ENCODE assay signal across 34 cellular contexts in the genomic region with DNA sequence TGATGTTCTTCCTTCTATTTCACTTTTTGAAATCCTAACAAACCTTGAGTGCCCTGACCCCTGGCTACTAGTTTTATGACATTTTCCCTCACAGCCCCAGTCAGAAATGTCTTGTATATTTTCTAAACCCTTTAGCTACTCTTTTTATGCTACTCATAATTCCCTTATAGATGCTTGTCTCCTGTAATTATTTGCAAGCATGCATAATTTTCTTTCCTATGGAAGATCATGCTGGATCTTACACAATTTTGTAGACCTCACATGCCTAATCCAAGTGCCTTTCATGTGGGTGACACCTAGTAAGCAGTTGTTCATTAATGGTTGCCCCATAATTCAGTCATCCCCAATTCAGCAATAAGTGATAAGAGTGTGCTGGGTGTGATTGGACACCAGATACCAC. TPM values are rescaled to one million over a fixed set of nuclear protein-coding genes. Genes with fewer than 3 reads are reported as not detected.
DNase-seq lines count a peak whose midpoint lies in the region; ATAC-seq, FAIRE-seq and TF ChIP-seq lines count a peak whose summit lies in the region.
"Had no signal": no experiment of that assay in that cellular context is flagged by ENCODE, and none has a peak within 500 bp of the region (broad histone marks: within the 10 kb centered on the region; RNA-seq: fewer than 3 reads in every experiment).

No MANE protein-coding gene starts in this region.

- TF ChIP-seq EP300 in HepG2 (IDR thresholded peaks at IDR 0.05; ENCODE audit: low read depth in 2 of 2, low read length in 2 of 2) (no peak), HepG2 (CRISPR knock-in tag; IDR thresholded peaks at IDR 0.05; ENCODE audit: borderline replicate concordance) (no peak), A549 (IDR thresholded peaks at IDR 0.05) (no peak), K562 (IDR thresholded peaks at IDR 0.05; ENCODE audit: low read length) (no peak)

- no peak for TF ChIP-seq POLR2A in HepG2 (IDR thresholded peaks at IDR 0.05; ENCODE audit: insufficient read depth in 1 of 2, low read depth in 2 of 2, low read length in 2 of 2)
- no peak for TF ChIP-seq POLR2A in right lobe of liver (IDR thresholded peaks at IDR 0.05)
- TF ChIP-seq POLR2A in A549 (IDR thresholded peaks at IDR 0.05; ENCODE audit: low read length) = no peak
- no peak for TF ChIP-seq POLR2A in IMR-90 (IDR thresholded peaks at IDR 0.05; ENCODE audit: low read depth, low read length)
- no peak for TF ChIP-seq POLR2A in K562 (conservative IDR thresholded peaks at IDR 0.05)

- POLR2A ChIA-PET in HepG2 (lab: Yijun Ruan, JAX) (no interaction called here), A549 (lab: Yijun Ruan, JAX) (no interaction called here), IMR-90 (lab: Charles Lee; ENCODE audit: unreplicated experiment) (no interaction called here), K562 (lab: Yijun Ruan, JAX) (no interaction called here), OCI-LY7 (lab: Charles Lee) (interaction anchor here (0.9 kb wide), 1 partner anchor 13 kb away, joined by 3 read pairs; no protein-coding TSS in a partner anchor)

- FAIRE-seq in HepG2 (lab: Jason Lieb, UNC) (no peak), A549 (lab: Jason Lieb, UNC) (no peak), K562 (lab: Jason Lieb, UNC) (no peak)
- FAIRE-seq: A204.1, D721Med had no signal

- H3K4me3 ChIP-seq in HepG2 (replicated peaks in 1 of 3; ENCODE audit: insufficient read depth in 1 of 3, low read depth in 2 of 3, low read length in 3 of 3) (no peak overlapping the region), right lobe of liver (no peak overlapping the region), A549 (no peak overlapping the region), IMR-90 (ENCODE audit: insufficient read depth, low read depth, low read length) (no peak overlapping the region), K562 (no peak overlapping the region), OCI-LY7 (ENCODE audit: low read depth, low read length, poor library complexity, severe bottlenecking) (no peak overlapping the region)
- H3K4me3 ChIP-seq: BLaER1; BLaER1 treated with 17β-estradiol and CSF1 and Interleukin-3, amounts not matched to agents 10 nM and 100 nM had no signal

- H3K27ac ChIP-seq in HepG2 (ENCODE audit: extremely low read length, insufficient read depth, low read length) (no peak overlapping the region), right lobe of liver (no peak overlapping the region), A549 (no peak overlapping the region), IMR-90 (ENCODE audit: insufficient read depth, low read length) (no peak overlapping the region), K562 (ENCODE audit: extremely low read depth, low read depth, low read length) (no peak overlapping the region), OCI-LY7 (ENCODE audit: low read depth, low read length, poor library complexity, severe bottlenecking) (no peak overlapping the region)
- H3K27ac ChIP-seq: 22Rv1; BLaER1; BLaER1 treated with 17β-estradiol and CSF1 and Interleukin-3, amounts not matched to agents 10 nM and 100 nM; C4-2B had no signal

- H3K4me1 ChIP-seq in HepG2 (ENCODE audit: insufficient read depth, low read length) (no peaks in the 10 kb centered on the region), right lobe of liver (no peaks in the 10 kb centered on the region), A549 (peaks cover 39% of the 10 kb centered on the region), IMR-90 (ENCODE audit: control insufficient read depth, insufficient read depth, low read length) (peaks cover under 1% of the 10 kb centered on the region), K562 (replicated peaks in 1 of 2; ENCODE audit: control insufficient read depth in 2 of 2, insufficient read depth in 2 of 2, low read length in 2 of 2) (peaks cover 0 to 7% of the 10 kb centered on the region in 2 experiments; a peak in 3 of 5 replicates), OCI-LY7 (ENCODE audit: insufficient read depth, low read length, poor library complexity, severe bottlenecking) (no peaks in the 10 kb centered on the region)
- H3K4me1 ChIP-seq: BE2C had no signal

- no peak overlapping the region for H3K23ac ChIP-seq in IMR-90 (ENCODE audit: low read depth, low read length)

- H4K91ac ChIP-seq in IMR-90 (ENCODE audit: insufficient read depth, low read depth, low read length) = no peak overlapping the region

- ATAC-seq in HepG2 = no peak
- ATAC-seq in right lobe of liver = no peak
- ATAC-seq in A549 = no peak
- ATAC-seq in IMR-90 (ENCODE audit: low read depth) = no peak
- no peak for ATAC-seq in K562
- ATAC-seq: CD8-positive, alpha-beta T cell had no signal

- no peak overlapping the region for H2BK120ac ChIP-seq in IMR-90 (ENCODE audit: low read depth, low read length)

- no peak overlapping the region for H3K4me2 ChIP-seq in HepG2 (ENCODE audit: low read depth, low read length)
- no peak overlapping the region for H3K4me2 ChIP-seq in A549
- H3K4me2 ChIP-seq in IMR-90 (ENCODE audit: low read depth, low read length) = no peak overlapping the region
- H3K4me2 ChIP-seq in K562 (ENCODE audit: insufficient read depth, low read length) = no peak overlapping the region
- H3K4me2 ChIP-seq in OCI-LY7 (ENCODE audit: low read length) = no peak overlapping the region
- H3K4me2 ChIP-seq: BLaER1; BLaER1 treated with 17β-estradiol and CSF1 and Interleukin-3, amounts not matched to agents 10 nM and 100 nM had no signal

- H4K8ac ChIP-seq in IMR-90 (ENCODE audit: low read depth in 2 of 2, low read length in 2 of 2) = no peak overlapping the region

- dilution Hi-C loops in IMR-90 (cut with HindIII; ENCODE audit: low sequenced_read_pairs, unreplicated experiment) = no loop called here

- no peaks in the 10 kb centered on the region for H4K20me1 ChIP-seq in HepG2 (ENCODE audit: insufficient read depth, low read length)
- H4K20me1 ChIP-seq in IMR-90 (ENCODE audit: insufficient read depth, low read length) = no peaks in the 10 kb centered on the region
- H4K20me1 ChIP-seq in K562 (replicated peaks; ENCODE audit: control insufficient read depth, insufficient read depth, low read length) = no peaks in the 10 kb centered on the region
- H4K20me1 ChIP-seq in OCI-LY7 (ENCODE audit: insufficient read depth, low read length) = no peaks in the 10 kb centered on the region
- H4K20me1 ChIP-seq: BLaER1 had no signal

- H3K9me1 ChIP-seq in IMR-90 (ENCODE audit: insufficient read depth, low read length) = 0 out of 2 replicates have a peak, but pooled peaks cover 3% of the 10 kb centered on the region
- H3K9me1 ChIP-seq in K562 (ENCODE audit: control insufficient read depth, insufficient read depth, low read length) = no peaks in the 10 kb centered on the region

- intact Hi-C loops in HepG2 (cut with micrococcal nuclease; ENCODE audit: unreplicated experiment) = no loop called here
- intact Hi-C loops in right lobe of liver (cut with DNase I) = no loop called here
- intact Hi-C loops in IMR-90 (cut with micrococcal nuclease) = no loop called here
- intact Hi-C loops in K562 (cut with micrococcal nuclease) = no loop called here
- intact Hi-C loops in OCI-LY7 (cut with micrococcal nuclease; ENCODE audit: unreplicated experiment) = no loop called here

- no peak overlapping the region for H3K18ac ChIP-seq in IMR-90 (ENCODE audit: low read depth, low read length)

- no peak overlapping the region for H2AK5ac ChIP-seq in IMR-90 (ENCODE audit: low read depth, low read length)

- no peak for TF ChIP-seq RAD21 in HepG2 (CRISPR knock-in tag; IDR thresholded peaks at IDR 0.05)
- no peak for TF ChIP-seq RAD21 in A549 (conservative IDR thresholded peaks at IDR 0.05 in 1 of 2, IDR thresholded peaks at IDR 0.05 in 1 of 2)
- no peak for TF ChIP-seq RAD21 in IMR-90 (IDR thresholded peaks at IDR 0.05; ENCODE audit: low read length)
- no peak for TF ChIP-seq RAD21 in K562 (CRISPR knock-in tag; conservative IDR thresholded peaks at IDR 0.05 in 1 of 2, IDR thresholded peaks at IDR 0.05 in 1 of 2)

- H2AK9ac ChIP-seq in IMR-90 (replicated peaks; ENCODE audit: low read depth, low read length, poor library complexity) = no peak overlapping the region

- no peak overlapping the region for H2BK15ac ChIP-seq in IMR-90 (ENCODE audit: low read depth, low read length)

- no peak overlapping the region for H2BK20ac ChIP-seq in IMR-90 (ENCODE audit: low read depth, low read length)

- no peak overlapping the region for H3K4ac ChIP-seq in IMR-90 (ENCODE audit: low read depth, low read length)

- no peaks in the 10 kb centered on the region for H3K9me2 ChIP-seq in OCI-LY7 (ENCODE audit: insufficient read depth, low read length)

- H3K36me3 ChIP-seq in HepG2 (replicated peaks in 1 of 2; ENCODE audit: control insufficient read depth in 1 of 2, insufficient read depth in 2 of 2, low read length in 2 of 2) = no peaks in the 10 kb centered on the region
- H3K36me3 ChIP-seq in right lobe of liver = no peaks in the 10 kb centered on the region
- no peaks in the 10 kb centered on the region for H3K36me3 ChIP-seq in IMR-90 (ENCODE audit: control insufficient read depth, insufficient read depth, low read length)
- no peaks in the 10 kb centered on the region for H3K36me3 ChIP-seq in K562 (ENCODE audit: control insufficient read depth, insufficient read depth, low read length)
- H3K36me3 ChIP-seq in OCI-LY7 (ENCODE audit: insufficient read depth, low read length) = no peaks in the 10 kb centered on the region
- H3K36me3 ChIP-seq: BE2C had no signal

- H3K14ac ChIP-seq in IMR-90 (replicated peaks; ENCODE audit: low read depth, low read length) = no peak overlapping the region

- H4K5ac ChIP-seq in IMR-90 (ENCODE audit: low read depth, low read length) = no peak overlapping the region

- no peak overlapping the region for H2BK5ac ChIP-seq in IMR-90 (ENCODE audit: low read depth, low read length, poor library complexity, severe bottlenecking)

- H3K27me3 ChIP-seq in HepG2 (ENCODE audit: control insufficient read depth in 1 of 2, insufficient read depth in 2 of 2, low read length in 2 of 2) (no peaks in the 10 kb centered on the region; a peak in 1 of 5 replicates), right lobe of liver (no peaks in the 10 kb centered on the region), IMR-90 (ENCODE audit: control insufficient read depth, insufficient read depth, low read length) (no peaks in the 10 kb centered on the region), K562 (ENCODE audit: control insufficient read depth in 2 of 2, insufficient read depth in 2 of 2, low read length in 2 of 2) (no peaks in the 10 kb centered on the region)
- H3K27me3 ChIP-seq: BE2C; BLaER1; BLaER1 treated with 17β-estradiol and CSF1 and Interleukin-3, amounts not matched to agents 10 nM and 100 nM had no signal

- no peak for TF ChIP-seq CTCF in HepG2 (CRISPR knock-in tag; IDR thresholded peaks at IDR 0.05)
- no peak for TF ChIP-seq CTCF in right lobe of liver (IDR thresholded peaks at IDR 0.05)
- no peak for TF ChIP-seq CTCF in A549 (IDR thresholded peaks at IDR 0.05)
- TF ChIP-seq CTCF in IMR-90 (conservative IDR thresholded peaks at IDR 0.05; ENCODE audit: low read depth, low read length) = no peak
- no peak for TF ChIP-seq CTCF in K562 (IDR thresholded peaks at IDR 0.05 in 2 of 3, conservative IDR thresholded peaks at IDR 0.05 in 1 of 3; ENCODE audit: insufficient read depth in 2 of 3, low read depth in 1 of 3, low read length in 3 of 3)
- no peak for TF ChIP-seq CTCF in OCI-LY7 (conservative IDR thresholded peaks at IDR 0.05; ENCODE audit: low read length)

- H3K9me3 ChIP-seq in HepG2 (ENCODE audit: low read length) (no peaks in the 10 kb centered on the region), right lobe of liver (no peaks in the 10 kb centered on the region), A549 (no peaks in the 10 kb centered on the region), IMR-90 (ENCODE audit: control insufficient read depth, insufficient read depth, low read length) (no peaks in the 10 kb centered on the region), K562 (replicated peaks; ENCODE audit: control insufficient read depth, insufficient read depth, low read depth, low read length) (no peaks in the 10 kb centered on the region), OCI-LY7 (ENCODE audit: low read length) (no peaks in the 10 kb centered on the region)
- H3K9me3 ChIP-seq: BE2C, BLaER1, Caco-2 had no signal

- no peak overlapping the region for H3K56ac ChIP-seq in IMR-90 (ENCODE audit: extremely low read depth, insufficient read depth, low read length)

- H3K9ac ChIP-seq in HepG2 (ENCODE audit: insufficient read depth, low read depth, low read length) (no peak overlapping the region), IMR-90 (ENCODE audit: low read depth, low read length) (no peak overlapping the region), K562 (ENCODE audit: insufficient read depth in 1 of 2, low read depth in 2 of 2, low read length in 2 of 2) (no peak overlapping the region)
- H3K9ac ChIP-seq: BLaER1; BLaER1 treated with 17β-estradiol and CSF1 and Interleukin-3, amounts not matched to agents 10 nM and 100 nM had no signal

- H3K79me2 ChIP-seq in HepG2 (ENCODE audit: insufficient read depth, low read length) = no peaks in the 10 kb centered on the region
- H3K79me2 ChIP-seq in K562 (ENCODE audit: control insufficient read depth, insufficient read depth, low read length) = peaks cover 19% of the 10 kb centered on the region
- no peaks in the 10 kb centered on the region for H3K79me2 ChIP-seq in OCI-LY7 (ENCODE audit: insufficient read depth, low read depth, low read length)

- H2AFZ ChIP-seq in HepG2 (ENCODE audit: low read length) (no peak overlapping the region), IMR-90 (replicated peaks; ENCODE audit: low read length, poor library complexity) (no peak overlapping the region), K562 (ENCODE audit: low read depth, low read length) (no peak overlapping the region), OCI-LY7 (ENCODE audit: low read length) (no peak overlapping the region)

- in situ Hi-C loops in HepG2 (cut with HindIII; ENCODE audit: extremely low pct_ligation_motif_present, low pct_unique_long_range_greater_than_20kb) (no loop called here), IMR-90 (cut with MboI; ENCODE audit: low sequenced_read_pairs) (no loop called here), K562 (cut with MboI) (no loop called here)

- CTCF ChIA-PET in HepG2 (lab: Yijun Ruan, JAX; ENCODE audit: low intra/inter-chr PET ratio, low total read pairs) (no interaction called here), A549 (lab: Yijun Ruan, JAX) (interaction anchor here (0.7 kb wide), 1 partner anchor 37 kb away, joined by 3 read pairs; no protein-coding TSS in a partner anchor), IMR-90 (lab: Yijun Ruan, JAX) (no interaction called here), K562 (lab: Yijun Ruan, JAX; ENCODE audit: low intra/inter-chr PET ratio) (no interaction called here), OCI-LY7 (lab: Charles Lee; ENCODE audit: unreplicated experiment) (no interaction called here)

- BruUV-seq in HepG2 (replicated peaks; lab: Mats Ljungman, UMichigan) = no TSS peak
- no TSS peak for BruUV-seq in IMR-90 (replicated peaks; lab: Mats Ljungman, UMichigan)
- BruUV-seq in K562 (replicated peaks; lab: Mats Ljungman, UMichigan) = no TSS peak
- no TSS peak for BruUV-seq in OCI-LY7 (replicated peaks; lab: Mats Ljungman, UMichigan)

- H3K79me1 ChIP-seq in IMR-90 (ENCODE audit: low read depth in 1 of 2, low read length in 2 of 2) = peaks cover 28 to 57% of the 10 kb centered on the region in 2 experiments

- DNase-seq in HepG2 (ENCODE audit: low spot score) = no peak
- DNase-seq in right lobe of liver = no peak
- no peak for DNase-seq in A549 (ENCODE audit: low read depth in 1 of 2, low spot score in 1 of 2)
- DNase-seq in IMR-90 = no peak
- DNase-seq in K562 (ENCODE audit: extremely low read depth in 1 of 4, low spot score in 3 of 4) = no peak
- DNase-seq in cerebellar cortex (ENCODE audit: low spot score) = no peak
- no peak for DNase-seq in SKM-1 treated with dmso at 0.1 percent for 144 hours (lab: John Stamatoyannopoulos, UW; ENCODE audit: unreplicated experiment)
- no peak for DNase-seq in OCI-LY7 (ENCODE audit: low spot score)
- DNase-seq: 8988T; ACHN; AML-193; BE2C; C1 segment of cervical spinal cord; Caco-2; Calu3; CD4-positive, alpha-beta memory T cell; CD4-positive, alpha-beta T cell; CD4-positive, CD25-positive, alpha-beta regulatory T cell; CD8-positive, alpha-beta memory T cell; CD8-positive, alpha-beta T cell; COR-L47; DMS 273 treated with DMSO at 0.1 percent for 48 hours; DMS153; DMS53; DMS79; DMS79 treated with DMSO at 0.1 percent for 48 hours; DND-41; EL had no signal

RNA-seq across cellular contexts. Expression of a gene that starts 6.9 kb away (rescaled TPM):
- total RNA-seq in HepG2 (2016; rRNA removed; fragmentation: Illumina TruSeq; extraction: Trizol) (0.65 TPM in 1 of 2 replicates, not detected in the other), right lobe of liver (1 to 10 TPM; 3.2 to 8.8 (median 4.8) TPM), IMR-90 (2012; rRNA removed) (100 and 153 TPM in 2 replicates), K562 (2014; rRNA removed) (19.0 and 21.7 TPM in 2 replicates), K562 (2014; rRNA removed; fragmentation: Illumina TruSeq; extraction: Trizol) (28.3 and 30.7 TPM in 2 replicates), K562 (2015; rRNA removed; fragmentation: Illumina TruSeq; extraction: Trizol) (32.4 and 34.8 TPM in 2 replicates), K562 (2021) (18.0 and 24.4 TPM in 2 replicates), OCI-LY7 (2022) (20.2 and 22.9 TPM in 2 replicates)
- total RNA-seq in HepG2 (2016; cell fraction: cytosol; rRNA removed; fragmentation: Illumina TruSeq; extraction: Trizol; ENCODE audit: low read depth) = not detected in 2 replicates
- not detected in 2 replicates for total RNA-seq in HepG2 (2016; cell fraction: insoluble cytoplasmic fraction; rRNA removed; fragmentation: Illumina TruSeq; extraction: Trizol)
- total RNA-seq in HepG2 (2016; cell fraction: membrane; rRNA removed; fragmentation: Illumina TruSeq; extraction: Trizol) = not detected in 2 replicates
- not detected in 2 replicates for total RNA-seq in HepG2 (2016; cell fraction: nucleus; rRNA removed; fragmentation: Illumina TruSeq; extraction: Trizol)
- polyA plus RNA-seq in HepG2 (2011; rRNA removed) (not detected in 2 replicates), A549 (2011; rRNA removed) (39.6 and 41.9 TPM in 2 replicates), A549 (2017; fragmentation: RNase III; extraction: RNeasy Plus Mini Kit Qiagen cat#74134 plus additional on column Dnase treatment) (26.6 to 28.3 TPM (median 27.8 TPM) in 3 replicates), IMR-90 (2012; rRNA removed) (12.0 and 20.4 TPM in 2 replicates), K562 (2011; rRNA removed) (12.9 and 15.1 TPM in 2 replicates), K562 (2014; fragmentation: Illumina TruSeq; extraction: Trizol) (24.9 and 39.2 TPM in 2 replicates), K562 (2014; fragmentation: Nextera tagmentation; extraction: Ambion mirVana) (1 to 10 TPM; 5.2 to 6.0 TPM), K562 (2014; rRNA removed) (13.2 and 13.8 TPM in 2 replicates)
- polyA plus RNA-seq in HepG2 (2011; cell fraction: cytosol; rRNA removed) = not detected in 2 replicates
- polyA plus RNA-seq in HepG2 (2011; cell fraction: nucleus; rRNA removed) = not detected in 2 replicates
- polyA plus RNA-seq in HepG2 (2012) = not detected in 2 replicates
- not detected in 2 replicates for polyA plus RNA-seq in HepG2 (2016; cell fraction: cytosol; fragmentation: Illumina TruSeq; extraction: Trizol; ENCODE audit: low read depth)
- polyA plus RNA-seq in HepG2 (2016; cell fraction: insoluble cytoplasmic fraction; fragmentation: Illumina TruSeq; extraction: Trizol; ENCODE audit: low read depth) = not detected in 2 replicates
- not detected in 2 replicates for polyA plus RNA-seq in HepG2 (2016; cell fraction: membrane; fragmentation: Illumina TruSeq; extraction: Trizol; ENCODE audit: low read depth)
- not detected in 2 replicates for polyA plus RNA-seq in HepG2 (2016; cell fraction: nucleus; fragmentation: Illumina TruSeq; extraction: Trizol; ENCODE audit: insufficient read depth, low read depth)
- 64.3 TPM in 1 of 2 replicates, not detected in the other for polyA minus RNA-seq in HepG2 (2011; rRNA and poly(A)+ RNA removed; ENCODE audit: low replicate concordance)
- polyA minus RNA-seq in HepG2 (2011; cell fraction: cytosol; rRNA and poly(A)+ RNA removed) = 0.30 and 0.35 TPM in 2 replicates
- 0.12 and 0.26 TPM in 2 replicates for polyA minus RNA-seq in HepG2 (2011; cell fraction: nucleus; rRNA and poly(A)+ RNA removed)
- 7.9 and 8.6 TPM in 2 replicates for polyA plus RNA-seq in A549 (2012; cell fraction: cytosol; rRNA removed)
- polyA plus RNA-seq in A549 (2012; cell fraction: nucleus; rRNA removed) = 5.6 and 8.6 TPM in 2 replicates
- 76.4 and 79.8 TPM in 2 replicates for polyA minus RNA-seq in A549 (2011; rRNA and poly(A)+ RNA removed)
- polyA plus RNA-seq in IMR-90 (2012; cell fraction: cytosol; rRNA removed) = 2.3 and 4.5 TPM in 2 replicates
- polyA plus RNA-seq in IMR-90 (2012; cell fraction: nucleus; rRNA removed; ENCODE audit: low replicate concordance) = 1.8 and 9.7 TPM in 2 replicates
- 14.2 and 23.6 TPM in 2 replicates for total RNA-seq in K562 (2011; cell fraction: chromatin; rRNA removed; ENCODE audit: low replicate concordance)
- 4.8 and 8.7 TPM in 2 replicates for total RNA-seq in K562 (2011; cell fraction: nucleolus; rRNA removed)
- total RNA-seq in K562 (2011; cell fraction: nucleoplasm; rRNA removed) = 10.3 and 12.5 TPM in 2 replicates
- 5.0 and 9.3 TPM in 2 replicates for polyA plus RNA-seq in K562 (2011; cell fraction: cytosol; rRNA removed)
- 9.5 and 11.1 TPM in 2 replicates for polyA plus RNA-seq in K562 (2011; cell fraction: nucleus; rRNA removed)
- 15.4 and 15.6 TPM in 2 replicates for polyA plus RNA-seq in K562 (2012)
- polyA minus RNA-seq in K562 (2011; rRNA and poly(A)+ RNA removed) = 68.5 and 72.9 TPM in 2 replicates
- polyA minus RNA-seq in K562 (2011; cell fraction: cytosol; rRNA and poly(A)+ RNA removed) = 28.3 and 29.2 TPM in 2 replicates
- 11.4 and 22.7 TPM in 2 replicates for polyA minus RNA-seq in K562 (2011; cell fraction: nucleus; rRNA and poly(A)+ RNA removed)
- 6.6 and 6.9 TPM in 2 replicates for total RNA-seq in OCI-LY7 (2014; rRNA removed; shearing (Covaris generic))
